Comparison of ENCODE assay signal across 7 cellular contexts in the genomic region with DNA sequence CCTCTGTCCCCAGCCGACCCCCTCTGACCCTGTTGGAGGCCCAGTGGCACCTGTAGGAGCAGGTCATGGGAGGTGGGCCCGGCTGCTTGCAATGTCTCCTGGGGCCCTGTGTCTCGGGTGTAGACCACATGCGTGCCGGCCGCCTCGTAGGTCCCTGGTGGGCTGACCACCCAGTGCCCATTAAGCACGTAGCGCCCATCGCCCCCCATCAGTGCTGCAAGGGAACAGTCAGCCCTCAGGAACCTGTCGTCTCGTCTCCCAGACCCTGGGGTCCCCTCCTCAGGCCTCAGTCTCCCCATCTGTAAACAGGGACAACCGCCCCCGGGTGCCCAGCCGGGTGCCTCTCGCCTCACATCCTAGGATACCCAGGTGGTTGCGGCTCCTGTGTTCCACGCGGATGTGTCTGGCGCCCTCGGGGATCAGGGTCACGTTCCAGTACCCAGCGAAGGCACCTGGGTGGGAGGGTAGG. TPM values are rescaled to one million over a fixed set of nuclear protein-coding genes. Genes with fewer than 3 reads are reported as not detected.
A peak's percentile ranks its signal among the peaks of the same experiment; 100 is the strongest.
DNase-seq lines count a peak whose midpoint lies in the region; ATAC-seq and TF ChIP-seq lines count a peak whose summit lies in the region.
"Had no signal": no experiment of that assay in that cellular context is flagged by ENCODE, and none has a peak within 500 bp of the region (broad histone marks: within the 10 kb centered on the region; RNA-seq: fewer than 3 reads in every experiment).

No MANE protein-coding gene starts in this region.

- intact Hi-C loops in activated CD8-positive, alpha-beta T cell treated with anti-CD3 and anti-CD28 coated beads for 36 hours (cut with micrococcal nuclease) = no loop called here

- no peak overlapping the region for H2AFZ ChIP-seq in parathyroid adenoma

- DNase-seq in HAP-1 (ENCODE audit: low spot score in 2 of 2) = no peak
- no peak for DNase-seq in effector memory CD8-positive, alpha-beta T cell
- no peak for DNase-seq in HCEC 1CT
- no peak for DNase-seq in activated CD8-positive, alpha-beta T cell treated with anti-CD3 and anti-CD28 coated beads for 36 hours
- no peak for DNase-seq in AG20443 (ENCODE audit: low spot score)

- ATAC-seq in effector memory CD8-positive, alpha-beta T cell (replicated peaks) = no peak
- ATAC-seq in activated CD8-positive, alpha-beta T cell treated with anti-CD3 and anti-CD28 coated beads for 36 hours = no peak

- H3K4me2 ChIP-seq in parathyroid adenoma (ENCODE audit: low read length) = peak overlapping the region; percentile 95

- H3K9ac ChIP-seq in parathyroid adenoma = no peak overlapping the region

- H3K4me3 Mint-ChIP-seq in effector memory CD8-positive, alpha-beta T cell = peak overlapping the region; percentile 81 to 91
- H3K4me3 Mint-ChIP-seq in activated CD8-positive, alpha-beta T cell treated with anti-CD3 and anti-CD28 coated beads for 36 hours = no peak overlapping the region

- H3K27me3 ChIP-seq in HAP-1 (ENCODE audit: low read depth) = no peaks in the 10 kb centered on the region
- H3K27me3 ChIP-seq in parathyroid adenoma (ENCODE audit: control insufficient read depth, insufficient read depth, low read length) = no peaks in the 10 kb centered on the region

- H3K79me2 ChIP-seq in parathyroid adenoma = no peaks in the 10 kb centered on the region

- POLR2A ChIA-PET in activated CD8-positive, alpha-beta T cell treated with anti-CD3 and anti-CD28 coated beads for 36 hours (lab: Charles Lee) = no interaction called here

- CTCF ChIA-PET in activated CD8-positive, alpha-beta T cell treated with anti-CD3 and anti-CD28 coated beads for 36 hours (lab: Charles Lee) = no interaction called here

- peak overlapping the region; percentile 81 to 91 for H3K27ac Mint-ChIP-seq in effector memory CD8-positive, alpha-beta T cell
- H3K27ac Mint-ChIP-seq in activated CD8-positive, alpha-beta T cell treated with anti-CD3 and anti-CD28 coated beads for 36 hours = no peak overlapping the region

- H3K36me3 ChIP-seq in HAP-1 (replicated peaks) = no peaks in the 10 kb centered on the region; the same call in 1 of the 2 replicates
- no peaks in the 10 kb centered on the region for H3K36me3 ChIP-seq in parathyroid adenoma (ENCODE audit: control insufficient read depth, insufficient read depth, low read length)

- no peak for TF ChIP-seq CTCF in parathyroid adenoma (IDR thresholded peaks at IDR 0.05)
- TF ChIP-seq CTCF in activated CD8-positive, alpha-beta T cell treated with anti-CD3 and anti-CD28 coated beads for 36 hours (IDR thresholded peaks at IDR 0.05) = no peak

- H3K9me3 Mint-ChIP-seq in effector memory CD8-positive, alpha-beta T cell = no peaks in the 10 kb centered on the region
- H3K9me3 Mint-ChIP-seq in activated CD8-positive, alpha-beta T cell treated with anti-CD3 and anti-CD28 coated beads for 36 hours = no peaks in the 10 kb centered on the region

- H3K27me3 Mint-ChIP-seq in effector memory CD8-positive, alpha-beta T cell = peaks cover 7 to 43% of the 10 kb centered on the region in 2 donors
- H3K27me3 Mint-ChIP-seq in activated CD8-positive, alpha-beta T cell treated with anti-CD3 and anti-CD28 coated beads for 36 hours = peaks cover 27% of the 10 kb centered on the region

- H3K9me3 ChIP-seq in HAP-1 = peaks cover 3% of the 10 kb centered on the region; the same call in 1 of the 2 replicates
- no peaks in the 10 kb centered on the region for H3K9me3 ChIP-seq in parathyroid adenoma (ENCODE audit: control insufficient read depth, low read length)

- in situ Hi-C loops in HAP-1 (cut with MboI; ENCODE audit: low sequenced_read_pairs) = no loop called here

- H3K4me1 ChIP-seq in HAP-1 (peaks cover 10% of the 10 kb centered on the region), parathyroid adenoma (peaks cover 2% of the 10 kb centered on the region)

- H3K36me3 Mint-ChIP-seq in effector memory CD8-positive, alpha-beta T cell (ENCODE audit: insufficient read depth) = peaks cover 10% of the 10 kb centered on the region
- H3K36me3 Mint-ChIP-seq in activated CD8-positive, alpha-beta T cell treated with anti-CD3 and anti-CD28 coated beads for 36 hours (ENCODE audit: low read depth) = no peaks in the 10 kb centered on the region

- no peak overlapping the region for H3K27ac ChIP-seq in parathyroid adenoma

- H3K4me3 ChIP-seq in HAP-1 = peak overlapping the region; percentile 39
- peak overlapping the region; percentile 58 for H3K4me3 ChIP-seq in parathyroid adenoma (ENCODE audit: low read depth, low read length)

- H3K4me1 Mint-ChIP-seq in effector memory CD8-positive, alpha-beta T cell (ENCODE audit: low read depth in 2 of 2) = peaks cover 7 to 11% of the 10 kb centered on the region in 2 donors
- H3K4me1 Mint-ChIP-seq in activated CD8-positive, alpha-beta T cell treated with anti-CD3 and anti-CD28 coated beads for 36 hours (ENCODE audit: low read depth) = peaks cover 20% of the 10 kb centered on the region

RNA-seq across cellular contexts. Expression of a gene that starts 5.6 kb away (rescaled TPM):
- total RNA-seq in activated CD8-positive, alpha-beta T cell treated with anti-CD3 and anti-CD28 coated beads for 36 hours = 1 to 10 TPM; 1.3 TPM

RNA-seq across cellular contexts. Expression of a gene that starts 16.2 kb away (rescaled TPM):
- total RNA-seq in activated CD8-positive, alpha-beta T cell treated with anti-CD3 and anti-CD28 coated beads for 36 hours = 1 to 10 TPM; 2.0 to 2.4 TPM

RNA-seq across cellular contexts. Expression of a gene that starts 16.7 kb away (rescaled TPM):
- not detected for total RNA-seq in activated CD8-positive, alpha-beta T cell treated with anti-CD3 and anti-CD28 coated beads for 36 hours
- total RNA-seq: right cardiac atrium had no signal

RNA-seq across cellular contexts. Expression of a gene that starts 17.1 kb away (rescaled TPM):
- total RNA-seq in activated CD8-positive, alpha-beta T cell treated with anti-CD3 and anti-CD28 coated beads for 36 hours = 1 to 10 TPM; 4.4 to 4.7 TPM

RNA-seq across cellular contexts. Expression of a gene that starts 28.2 kb away (rescaled TPM):
- total RNA-seq in activated CD8-positive, alpha-beta T cell treated with anti-CD3 and anti-CD28 coated beads for 36 hours = 10 to 100 TPM; 21.3 to 21.5 TPM
